Comparison of ENCODE assay signal across 12 cellular contexts in the genomic region with DNA sequence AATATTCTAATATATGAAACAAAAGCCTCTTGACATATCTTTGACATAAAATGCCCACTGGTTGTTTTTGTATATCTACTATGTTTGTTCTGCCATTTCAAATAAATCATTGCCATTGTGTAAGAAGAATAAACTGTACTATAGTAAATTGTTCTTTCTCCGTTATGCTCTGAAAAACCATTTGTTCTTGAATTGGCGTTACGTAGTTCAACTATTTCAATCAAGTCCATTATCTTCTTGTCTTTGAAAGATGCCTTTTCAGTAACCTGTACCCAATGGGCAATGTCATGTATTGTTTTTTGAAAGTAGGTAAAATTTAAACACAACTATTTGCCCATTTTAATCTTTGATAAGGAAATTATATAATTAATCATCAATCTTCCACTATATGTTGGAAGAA.
DNase-seq lines count a peak whose midpoint lies in the region; ATAC-seq and TF ChIP-seq lines count a peak whose summit lies in the region.
"Had no signal": no experiment of that assay in that cellular context is flagged by ENCODE, and none has a peak within 500 bp of the region (broad histone marks: within the 10 kb centered on the region; RNA-seq: fewer than 3 reads in every experiment).

No MANE protein-coding gene starts in this region.

- DNase-seq in AG10803 (ENCODE audit: low read depth), result no peak
- DNase-seq in Jurkat, Clone E6-1 (ENCODE audit: low read depth, low spot score), result no peak
- DNase-seq in amniotic epithelial cell (ENCODE audit: low read depth), result peak; percentile 25
- DNase-seq in medulla oblongata (ENCODE audit: extremely low spot score), result peak; percentile 73
- DNase-seq in mucosa of gallbladder (ENCODE audit: low spot score), result no peak
- DNase-seq in SW480 (ENCODE audit: low spot score), result no peak
- DNase-seq: activated naive CD4-positive, alpha-beta T cell; stomach; T-helper 2 cell had no signal

- peak overlapping the region; percentile 88 for H3K4me3 ChIP-seq in AG10803 (ENCODE audit: low read length)
- peak overlapping the region; percentile 73 for H3K4me3 ChIP-seq in Jurkat, Clone E6-1 (ENCODE audit: low read length)
- H3K4me3 ChIP-seq: lung, stomach had no signal

- no peak for ATAC-seq in GM21367 (IDR thresholded peaks at IDR 0.05; ENCODE audit: unreplicated experiment)
- ATAC-seq in HG03139 (IDR thresholded peaks at IDR 0.05; ENCODE audit: unreplicated experiment), result no peak

- no peak for TF ChIP-seq CTCF in AG10803 (conservative IDR thresholded peaks at IDR 0.05; ENCODE audit: low read length)

Comparison
In these comparisons a context has a peak if more than half of its experiments do, and no peak if none do; other contexts are left out.
1. DNase-seq: peak in amniotic epithelial cell (single experiment) and medulla oblongata (single experiment); none in AG10803 (single experiment), Jurkat, Clone E6-1 (single experiment), mucosa of gallbladder (single experiment) and SW480 (single experiment).